ENCODE assay signal across 18 cellular contexts in the genomic region with DNA sequence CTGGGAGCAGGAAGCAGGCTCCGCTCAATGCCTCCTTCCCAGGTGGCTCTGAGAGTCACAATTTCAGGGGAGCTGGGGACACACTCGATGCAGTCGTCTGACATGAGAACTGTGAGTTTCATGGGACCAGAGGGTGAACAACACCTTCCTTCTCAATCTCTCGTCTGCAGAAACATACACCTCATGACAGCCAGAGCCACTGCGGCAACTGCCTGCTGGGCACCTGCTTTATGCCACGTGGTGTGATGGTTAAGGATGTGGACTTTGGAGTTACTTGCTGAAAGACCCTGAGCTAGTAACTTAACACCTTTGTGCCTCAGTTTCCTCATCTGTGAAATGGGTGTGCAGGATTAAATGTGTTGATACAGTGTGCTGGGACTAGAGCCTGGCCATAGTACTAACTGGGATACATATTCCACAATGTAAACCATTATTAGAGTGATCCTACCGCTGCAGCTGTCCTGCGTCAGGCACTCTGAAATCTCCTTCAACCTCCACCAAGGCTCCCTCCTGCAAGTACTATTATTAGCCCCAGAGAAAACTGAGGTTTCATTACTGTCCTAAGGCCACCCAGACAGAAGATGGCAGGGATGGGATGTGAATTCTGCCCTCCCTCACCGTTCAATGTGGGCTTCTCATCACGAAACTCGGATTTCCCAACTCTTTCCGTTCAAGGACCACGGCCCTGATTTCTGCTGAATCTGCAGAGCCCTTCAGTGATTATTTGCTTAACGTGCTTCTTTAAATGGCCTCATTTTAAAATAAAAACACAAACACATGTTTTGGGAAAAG. TPM values are rescaled to one million over a fixed set of nuclear protein-coding genes. Genes with fewer than 3 reads are reported as not detected.
DNase-seq lines count a peak whose midpoint lies in the region; ATAC-seq, FAIRE-seq and TF ChIP-seq lines count a peak whose summit lies in the region.
"Had no signal": no experiment of that assay in that cellular context is flagged by ENCODE, and none has a peak within 500 bp of the region (broad histone marks: within the 10 kb centered on the region; RNA-seq: fewer than 3 reads in every experiment).

No MANE protein-coding gene starts in this region.

- H2BK5ac ChIP-seq in H1 (ENCODE audit: low read depth, low read length) (no peak overlapping the region), neuronal stem cell (ENCODE audit: low read length) (no peak overlapping the region)

- H3K79me1 ChIP-seq in H1 (ENCODE audit: low read depth, low read length) (no peaks in the 10 kb centered on the region), neuronal stem cell (ENCODE audit: low read depth, low read length) (no peaks in the 10 kb centered on the region)

- POLR2A ChIA-PET in HepG2 (lab: Yijun Ruan, JAX): no interaction called here
- POLR2A ChIA-PET in H1 (lab: Charles Lee; ENCODE audit: partially characterized antibody): interaction anchor here (0.6 kb wide), 1 partner anchor 9 kb away, joined by 3 read pairs; no protein-coding TSS in a partner anchor

- WGBS in HepG2 (ENCODE audit: low lambda C conversion rate): 78% methylated on average over 14 of the region's 14 CpGs
- 64% methylated on average over 10 of the region's 14 CpGs for WGBS in right lobe of liver (ENCODE audit: insufficient coverage, low coverage, low lambda C conversion rate, missing lambda C conversion rate)
- 87% methylated on average over 14 of the region's 14 CpGs; no CpG with 5 or more reads in 1 of the 2 experiments for WGBS in H1 (ENCODE audit: extremely low coverage in 1 of 2, insufficient coverage in 1 of 2, insufficient read length in 1 of 2, insufficient replicate concordance in 2 of 2, low coverage in 1 of 2, low lambda C conversion rate in 2 of 2, missing lambda C conversion rate in 1 of 2), 2 experiments
- WGBS in neuronal stem cell (ENCODE audit: extremely low coverage in 2 of 2, insufficient read length in 2 of 2, insufficient replicate concordance in 1 of 2), 2 donors: no CpG with 5 or more reads among the region's 14 CpGs

- H2AK5ac ChIP-seq in H1 (ENCODE audit: low read depth, low read length): no peak overlapping the region
- peak overlapping the region; percentile 97 for H2AK5ac ChIP-seq in neuronal stem cell (ENCODE audit: low read depth, low read length)

- BruUV-seq in HepG2 (replicated peaks; lab: Mats Ljungman, UMichigan): no TSS peak

- H3K4me1 ChIP-seq in HepG2 (ENCODE audit: insufficient read depth, low read length) (peaks cover 18% of the 10 kb centered on the region), right lobe of liver (no peaks in the 10 kb centered on the region), H1 (replicated peaks in 1 of 4; ENCODE audit: control insufficient read depth in 3 of 4, insufficient read depth in 4 of 4, low read length in 3 of 4) (peaks cover 2 to 22% (median 8%) of the 10 kb centered on the region in 4 experiments), neuronal stem cell (ENCODE audit: control insufficient read depth in 2 of 2, insufficient read depth in 1 of 2, low read depth in 1 of 2, low read length in 2 of 2) (peaks cover 18 to 22% of the 10 kb centered on the region in 2 donors), colonic mucosa (no peaks in the 10 kb centered on the region)
- H3K4me1 ChIP-seq: Caco-2 had no signal

- H3K4me3 ChIP-seq in HepG2 (replicated peaks in 1 of 3; ENCODE audit: insufficient read depth in 1 of 3, low read depth in 2 of 3, low read length in 3 of 3): no peak overlapping the region
- H3K4me3 ChIP-seq in right lobe of liver: no peak overlapping the region
- H3K4me3 ChIP-seq in H1 (ENCODE audit: extremely low read depth in 1 of 4, insufficient read depth in 2 of 4, low read depth in 3 of 4, low read length in 4 of 4): no peak overlapping the region
- H3K4me3 ChIP-seq in neuronal stem cell (ENCODE audit: low read length in 2 of 2): no peak overlapping the region
- H3K4me3 ChIP-seq in colonic mucosa: no peak overlapping the region
- H3K4me3 ChIP-seq: BLaER1 had no signal

- H4K5ac ChIP-seq in H1 (ENCODE audit: insufficient read length, low read depth, low read length): no peak overlapping the region

- H3K27me3 ChIP-seq in HepG2 (ENCODE audit: control insufficient read depth in 1 of 2, insufficient read depth in 2 of 2, low read length in 2 of 2): no peaks in the 10 kb centered on the region
- no peaks in the 10 kb centered on the region for H3K27me3 ChIP-seq in right lobe of liver
- no peaks in the 10 kb centered on the region; a peak in 1 of 7 replicates for H3K27me3 ChIP-seq in H1 (replicated peaks in 1 of 4; ENCODE audit: control insufficient read depth in 3 of 4, extremely low read depth in 1 of 4, insufficient read depth in 3 of 4, low read length in 3 of 4)
- H3K27me3 ChIP-seq in neuronal stem cell (ENCODE audit: control insufficient read depth in 3 of 3, insufficient read depth in 3 of 3, low read depth in 1 of 3, low read length in 3 of 3): no peaks in the 10 kb centered on the region
- H3K27me3 ChIP-seq in colonic mucosa: no peaks in the 10 kb centered on the region
- H3K27me3 ChIP-seq: BLaER1 had no signal

- TF ChIP-seq RAD21 in HepG2 (CRISPR knock-in tag; IDR thresholded peaks at IDR 0.05): no peak
- TF ChIP-seq RAD21 in H1 (IDR thresholded peaks at IDR 0.05 in 1 of 2, conservative IDR thresholded peaks at IDR 0.05 in 1 of 2; ENCODE audit: low read depth in 2 of 2, low read length in 2 of 2): no peak

- H3K18ac ChIP-seq in H1 (ENCODE audit: extremely low read depth, low read length): no peak overlapping the region
- H3K18ac ChIP-seq in neuronal stem cell (ENCODE audit: low read length): peak overlapping the region; percentile 77

- no peak overlapping the region for H3K56ac ChIP-seq in H1 (replicated peaks; ENCODE audit: insufficient read length, low read depth, low read length)

- H3K9ac ChIP-seq in HepG2 (ENCODE audit: insufficient read depth, low read depth, low read length): no peak overlapping the region
- no peak overlapping the region for H3K9ac ChIP-seq in H1 (replicated peaks in 1 of 4; ENCODE audit: extremely low read depth in 1 of 4, low read depth in 3 of 4, low read length in 3 of 4)
- no peak overlapping the region for H3K9ac ChIP-seq in neuronal stem cell (ENCODE audit: low read depth, low read length, poor library complexity)
- H3K9ac ChIP-seq in colonic mucosa (ENCODE audit: low read depth in 2 of 2, low read length in 2 of 2): no peak overlapping the region
- H3K9ac ChIP-seq: BLaER1 had no signal

- FAIRE-seq in HepG2 (lab: Jason Lieb, UNC) (peak; percentile 30), H1 (lab: Jason Lieb, UNC) (no peak)
- FAIRE-seq: GM12892 had no signal

- TF ChIP-seq POLR2A in HepG2 (IDR thresholded peaks at IDR 0.05; ENCODE audit: insufficient read depth in 1 of 2, low read depth in 2 of 2, low read length in 2 of 2) (no peak), right lobe of liver (IDR thresholded peaks at IDR 0.05) (no peak), H1 (IDR thresholded peaks at IDR 0.05; ENCODE audit: control extremely low read depth in 1 of 2, low read depth in 2 of 2, low read length in 2 of 2) (no peak)

- H3K23me2 ChIP-seq in H1 (ENCODE audit: low read depth, low read length): no peaks in the 10 kb centered on the region

- no peak for ATAC-seq in HepG2
- ATAC-seq in right lobe of liver: no peak
- ATAC-seq: HCT116 had no signal

- no peak overlapping the region for H3K27ac ChIP-seq in HepG2 (ENCODE audit: extremely low read length, insufficient read depth, low read length)
- H3K27ac ChIP-seq in right lobe of liver: no peak overlapping the region
- no peak overlapping the region for H3K27ac ChIP-seq in H1 (ENCODE audit: low read depth, low read length)
- H3K27ac ChIP-seq in neuronal stem cell (replicated peaks; ENCODE audit: low read length): no peak overlapping the region
- no peak overlapping the region for H3K27ac ChIP-seq in colonic mucosa
- H3K27ac ChIP-seq: 22Rv1, BLaER1, HL-60 had no signal

- CTCF ChIA-PET in HepG2 (lab: Yijun Ruan, JAX; ENCODE audit: low intra/inter-chr PET ratio, low total read pairs) (no interaction called here), H1 (lab: Charles Lee; ENCODE audit: partially characterized antibody) (no interaction called here)

- no peak overlapping the region for H3K4ac ChIP-seq in H1 (replicated peaks; ENCODE audit: insufficient read length, low read depth, low read length)
- no peak overlapping the region for H3K4ac ChIP-seq in neuronal stem cell (ENCODE audit: low read length)

- H3K9me3 Mint-ChIP-seq in chondrocyte (ENCODE audit: low read depth): no peaks in the 10 kb centered on the region
- H3K9me3 Mint-ChIP-seq: CD8-positive, alpha-beta memory T cell had no signal

- no peaks in the 10 kb centered on the region for H3K79me2 ChIP-seq in HepG2 (ENCODE audit: insufficient read depth, low read length)
- H3K79me2 ChIP-seq in H1 (ENCODE audit: control insufficient read depth in 1 of 2, insufficient read depth in 2 of 2, low read length in 2 of 2): no peaks in the 10 kb centered on the region

- DNase-seq in HepG2 (ENCODE audit: low spot score) (no peak), right lobe of liver (no peak), H1 (ENCODE audit: low read depth in 1 of 2, low spot score in 2 of 2) (no peak), neuronal stem cell (ENCODE audit: low spot score) (no peak), chondrocyte (ENCODE audit: low spot score) (no peak), colonic mucosa (no peak)
- DNase-seq in activated CD4-positive, alpha-beta T cell treated with anti-CD3 and anti-CD28 coated beads, Interleukin-2, amount 50 U/mL, for 4 hours: no peak
- DNase-seq: AML-193; Caco-2; CD8-positive, alpha-beta memory T cell; DND-41; GDM1; IMR-90 had no signal

- no peak overlapping the region for H2BK15ac ChIP-seq in H1 (ENCODE audit: low read length)
- H2BK15ac ChIP-seq in neuronal stem cell (ENCODE audit: low read length): no peak overlapping the region

- no peaks in the 10 kb centered on the region for H3K9me3 ChIP-seq in HepG2 (ENCODE audit: low read length)
- no peaks in the 10 kb centered on the region for H3K9me3 ChIP-seq in right lobe of liver
- no peaks in the 10 kb centered on the region for H3K9me3 ChIP-seq in H1 (ENCODE audit: insufficient read depth in 2 of 2, low read depth in 1 of 2, low read length in 1 of 2)
- peaks cover 0 to 2% of the 10 kb centered on the region in 2 donors for H3K9me3 ChIP-seq in neuronal stem cell (replicated peaks in 1 of 2; ENCODE audit: control insufficient read depth in 2 of 2, insufficient read depth in 1 of 2, low read depth in 1 of 2, low read length in 2 of 2)
- H3K9me3 ChIP-seq in colonic mucosa: no peaks in the 10 kb centered on the region
- H3K9me3 ChIP-seq: BLaER1, Caco-2 had no signal

- TF ChIP-seq EP300 in HepG2 (IDR thresholded peaks at IDR 0.05; ENCODE audit: low read depth in 2 of 2, low read length in 2 of 2): no peak
- no peak for TF ChIP-seq EP300 in HepG2 (CRISPR knock-in tag; IDR thresholded peaks at IDR 0.05; ENCODE audit: borderline replicate concordance)
- TF ChIP-seq EP300 in H1 (IDR thresholded peaks at IDR 0.05; ENCODE audit: borderline replicate concordance in 1 of 2, low read depth in 2 of 2, low read length in 2 of 2): no peak

- H3K14ac ChIP-seq in H1 (ENCODE audit: insufficient read length) (no peak overlapping the region), neuronal stem cell (ENCODE audit: low read length) (no peak overlapping the region)

- H3K36me3 ChIP-seq in HepG2 (replicated peaks in 1 of 2; ENCODE audit: control insufficient read depth in 1 of 2, insufficient read depth in 2 of 2, low read length in 2 of 2): no peaks in the 10 kb centered on the region; a peak in 1 of 5 replicates
- no peaks in the 10 kb centered on the region for H3K36me3 ChIP-seq in right lobe of liver
- no peaks in the 10 kb centered on the region for H3K36me3 ChIP-seq in H1 (ENCODE audit: control insufficient read depth in 2 of 4, insufficient read depth in 4 of 4, low read length in 3 of 4)
- H3K36me3 ChIP-seq in neuronal stem cell (replicated peaks in 1 of 2; ENCODE audit: control insufficient read depth in 2 of 2, insufficient read depth in 2 of 2, low read length in 2 of 2): peaks cover 0 to 14% of the 10 kb centered on the region in 2 donors
- no peaks in the 10 kb centered on the region for H3K36me3 ChIP-seq in colonic mucosa
- H3K36me3 ChIP-seq: BLaER1 had no signal

- H4K8ac ChIP-seq in H1 (ENCODE audit: extremely low read depth, insufficient read depth, low read length): no peak overlapping the region; the same call in 1 of the 2 replicates
- H4K8ac ChIP-seq in neuronal stem cell (ENCODE audit: low read depth, low read length): no peak overlapping the region

- H4K91ac ChIP-seq in H1 (replicated peaks; ENCODE audit: insufficient read length, low read length) (no peak overlapping the region), neuronal stem cell (ENCODE audit: low read depth, low read length, poor library complexity) (no peak overlapping the region)

- H3K27ac Mint-ChIP-seq in chondrocyte (ENCODE audit: unreplicated experiment): no peak overlapping the region
- H3K27ac Mint-ChIP-seq: CD8-positive, alpha-beta memory T cell had no signal

- H3K4me2 ChIP-seq in HepG2 (ENCODE audit: low read depth, low read length): no peak overlapping the region
- no peak overlapping the region for H3K4me2 ChIP-seq in H1 (ENCODE audit: insufficient read depth in 1 of 2, low read depth in 2 of 2, low read length in 2 of 2)
- H3K4me2 ChIP-seq in neuronal stem cell (ENCODE audit: insufficient read depth, low read length, poor library complexity, severe bottlenecking): no peak overlapping the region
- H3K4me2 ChIP-seq: BLaER1 had no signal

- H2BK20ac ChIP-seq in H1 (ENCODE audit: low read length): no peak overlapping the region

- no peak overlapping the region for H3K4me3 Mint-ChIP-seq in chondrocyte (ENCODE audit: unreplicated experiment)
- H3K4me3 Mint-ChIP-seq: CD8-positive, alpha-beta memory T cell had no signal

- H4K20me1 ChIP-seq in HepG2 (ENCODE audit: insufficient read depth, low read length) (no peaks in the 10 kb centered on the region), H1 (replicated peaks in 1 of 2; ENCODE audit: control insufficient read depth in 1 of 2, insufficient read depth in 2 of 2, low read length in 2 of 2) (no peaks in the 10 kb centered on the region)
- H4K20me1 ChIP-seq: BLaER1 had no signal

- H3K23ac ChIP-seq in H1 (ENCODE audit: insufficient read length): no peak overlapping the region
- no peak overlapping the region for H3K23ac ChIP-seq in neuronal stem cell (ENCODE audit: low read depth, low read length, poor library complexity)

- no peak overlapping the region for H2AFZ ChIP-seq in HepG2 (ENCODE audit: low read length)
- no peak overlapping the region for H2AFZ ChIP-seq in H1 (ENCODE audit: low read length)
- H2AFZ ChIP-seq in neuronal stem cell (ENCODE audit: low read length): no peak overlapping the region

- TF ChIP-seq CTCF in HepG2 (CRISPR knock-in tag; IDR thresholded peaks at IDR 0.05) (no peak), right lobe of liver (IDR thresholded peaks at IDR 0.05) (no peak), H1 (IDR thresholded peaks at IDR 0.05; ENCODE audit: control extremely low read depth in 1 of 3, insufficient read depth in 1 of 3, low read depth in 1 of 3, low read length in 3 of 3) (no peak), chondrocyte (IDR thresholded peaks at IDR 0.05) (no peak), colonic mucosa (IDR thresholded peaks at IDR 0.05) (no peak)

- intact Hi-C loops in HepG2 (cut with micrococcal nuclease; ENCODE audit: unreplicated experiment) (no loop called here), right lobe of liver (cut with DNase I) (no loop called here), colonic mucosa (cut with DNase I) (no loop called here)

- in situ Hi-C loops in HepG2 (cut with HindIII; ENCODE audit: extremely low pct_ligation_motif_present, low pct_unique_long_range_greater_than_20kb): no loop called here

- H2BK12ac ChIP-seq in H1 (ENCODE audit: low read depth, low read length): no peak overlapping the region
- H2BK12ac ChIP-seq in neuronal stem cell (ENCODE audit: low read length): no peak overlapping the region

- no peak overlapping the region for H2BK120ac ChIP-seq in H1 (replicated peaks; ENCODE audit: low read depth, low read length)
- H2BK120ac ChIP-seq in neuronal stem cell (ENCODE audit: low read depth, low read length): no peak overlapping the region

- peaks cover 6% of the 10 kb centered on the region for H3K27me3 Mint-ChIP-seq in chondrocyte (ENCODE audit: low read depth)

- peaks cover 2% of the 10 kb centered on the region for H3K36me3 Mint-ChIP-seq in chondrocyte (ENCODE audit: low read depth)

- H3K4me1 Mint-ChIP-seq in chondrocyte (ENCODE audit: low read depth): peaks cover 11% of the 10 kb centered on the region
- H3K4me1 Mint-ChIP-seq: CD8-positive, alpha-beta memory T cell had no signal

RNA-seq across cellular contexts. Expression of a gene that starts 24.4 kb away (rescaled TPM):
- total RNA-seq in HepG2 (2016; rRNA removed; fragmentation: Illumina TruSeq; extraction: Trizol): 29.1 and 50.9 TPM in 2 replicates
- 7.4 and 9.2 TPM in 2 replicates for total RNA-seq in HepG2 (2016; cell fraction: cytosol; rRNA removed; fragmentation: Illumina TruSeq; extraction: Trizol; ENCODE audit: low read depth)
- total RNA-seq in HepG2 (2016; cell fraction: insoluble cytoplasmic fraction; rRNA removed; fragmentation: Illumina TruSeq; extraction: Trizol): 22.2 and 47.3 TPM in 2 replicates
- 23.9 and 29.0 TPM in 2 replicates for total RNA-seq in HepG2 (2016; cell fraction: membrane; rRNA removed; fragmentation: Illumina TruSeq; extraction: Trizol)
- total RNA-seq in HepG2 (2016; cell fraction: nucleus; rRNA removed; fragmentation: Illumina TruSeq; extraction: Trizol): 55.3 and 65.2 TPM in 2 replicates
- 7.2 and 9.3 TPM in 2 replicates for polyA plus RNA-seq in HepG2 (2011; rRNA removed)
- 9.3 and 12.6 TPM in 2 replicates for polyA plus RNA-seq in HepG2 (2011; cell fraction: cytosol; rRNA removed)
- 21.3 and 25.5 TPM in 2 replicates for polyA plus RNA-seq in HepG2 (2011; cell fraction: nucleus; rRNA removed)
- polyA plus RNA-seq in HepG2 (2012): 5.1 and 11.0 TPM in 2 replicates
- polyA plus RNA-seq in HepG2 (2016; cell fraction: cytosol; fragmentation: Illumina TruSeq; extraction: Trizol; ENCODE audit: low read depth): 10.7 and 10.8 TPM in 2 replicates
- polyA plus RNA-seq in HepG2 (2016; cell fraction: insoluble cytoplasmic fraction; fragmentation: Illumina TruSeq; extraction: Trizol; ENCODE audit: low read depth): 33.7 and 34.1 TPM in 2 replicates
- polyA plus RNA-seq in HepG2 (2016; cell fraction: membrane; fragmentation: Illumina TruSeq; extraction: Trizol; ENCODE audit: low read depth): 22.4 and 24.8 TPM in 2 replicates
- 96.6 and 101 TPM in 2 replicates for polyA plus RNA-seq in HepG2 (2016; cell fraction: nucleus; fragmentation: Illumina TruSeq; extraction: Trizol; ENCODE audit: insufficient read depth, low read depth)
- 51.1 TPM in 1 of 2 replicates, not detected in the other for polyA minus RNA-seq in HepG2 (2011; rRNA and poly(A)+ RNA removed; ENCODE audit: low replicate concordance)
- 16.7 and 17.7 TPM in 2 replicates for polyA minus RNA-seq in HepG2 (2011; cell fraction: cytosol; rRNA and poly(A)+ RNA removed)
- 11.1 and 13.5 TPM in 2 replicates for polyA minus RNA-seq in HepG2 (2011; cell fraction: nucleus; rRNA and poly(A)+ RNA removed)
- total RNA-seq in right lobe of liver: 10 to 100 TPM in 5 of 6 experiments, 1 to 10 TPM in 1; 6.1 to 92.0 (median 48.3) TPM
- 27.1 and 28.2 TPM in 2 replicates for total RNA-seq in H1 (2021; fragmentation: NEBNext Ultra II Directional; extraction: Animal tissue kit (Norgen Biotek cat#: 25700))
- polyA plus RNA-seq in H1 (2011; rRNA removed): 15.7 and 29.0 TPM in 2 replicates
- polyA plus RNA-seq in H1 (2011; cell fraction: cytosol; rRNA removed): 11.1 TPM
- polyA plus RNA-seq in H1 (2011; cell fraction: nucleus; rRNA removed): 33.9 TPM
- 23.8 to 30.2 TPM (median 28.1 TPM) in 4 replicates for polyA plus RNA-seq in H1 (2012, experiment 1 of 2)
- polyA plus RNA-seq in H1 (2012, experiment 2 of 2): 12.7 TPM
- polyA plus RNA-seq in H1 (2013, experiment 1 of 2): 37.3 TPM
- 40.1 TPM for polyA plus RNA-seq in H1 (2013, experiment 2 of 2)
- polyA minus RNA-seq in H1 (2011; rRNA and poly(A)+ RNA removed): 14.7 and 19.0 TPM in 2 replicates
- 18.0 TPM for polyA minus RNA-seq in H1 (2011; cell fraction: cytosol; rRNA and poly(A)+ RNA removed)
- 26.7 TPM for polyA minus RNA-seq in H1 (2011; cell fraction: nucleus; rRNA and poly(A)+ RNA removed)
- 46.1 TPM for polyA plus RNA-seq in neuronal stem cell (2013, experiment 1 of 2)
- 48.2 TPM for polyA plus RNA-seq in neuronal stem cell (2013, experiment 2 of 2)
- 82.4 to 120 TPM (median 85.7 TPM) in 3 replicates for total RNA-seq in chondrocyte
- 100 to 1,000 TPM in 1 of 2 donors, 10 to 100 TPM in 1; 97.9 to 153 TPM for total RNA-seq in colonic mucosa
